ENCODE assay signal across 15 cellular contexts in genomic region chr10:126919426-126919825, GRCh38.
"Had no signal": no experiment of that assay in that cellular context is flagged by ENCODE, and none has a peak within 500 bp of the region (broad histone marks: within the 10 kb centered on the region; RNA-seq: fewer than 3 reads in every experiment).

No MANE protein-coding gene starts in this region.

- H3K4me3 ChIP-seq: ascending aorta, colonic mucosa, pancreas had no signal

- H3K27ac ChIP-seq: colonic mucosa, pancreas had no signal

- FAIRE-seq: bronchial epithelial cell, pancreas had no signal

- H3K27me3 ChIP-seq: ascending aorta, colonic mucosa, pancreas had no signal

- H3K36me3 ChIP-seq: ascending aorta, colonic mucosa, pancreas had no signal

- H3K9me3 ChIP-seq: ascending aorta, colonic mucosa, pancreas had no signal

- DNase-seq: activated CD4-positive, alpha-beta memory T cell treated with anti-CD3 and anti-CD28 coated beads for 36 hours; activated CD4-positive, alpha-beta T cell treated with anti-CD3 and anti-CD28 coated beads for 1 hour; activated gamma-delta T cell; activated naive CD8-positive, alpha-beta T cell treated with anti-CD3 and anti-CD28 coated beads for 36 hours; activated T-cell treated with anti-CD3 and anti-CD28 coated beads, Interleukin-2, amount 50 U/mL, for 48 hours; colonic mucosa; effector memory CD4-positive, alpha-beta T cell; erythroblast; left colon; natural killer cell; pancreas; stimulated activated CD4-positive, alpha-beta T cell treated with anti-CD3 and anti-CD28 coated beads, Interleukin-4, amount 100 ng/mL, for 4 hours; trophoblast cell had no signal

- ATAC-seq: left colon, natural killer cell, pancreas had no signal

- H3K4me1 ChIP-seq: colonic mucosa had no signal
